Comparison of ENCODE assay signal across 8 cellular contexts in the genomic region with DNA sequence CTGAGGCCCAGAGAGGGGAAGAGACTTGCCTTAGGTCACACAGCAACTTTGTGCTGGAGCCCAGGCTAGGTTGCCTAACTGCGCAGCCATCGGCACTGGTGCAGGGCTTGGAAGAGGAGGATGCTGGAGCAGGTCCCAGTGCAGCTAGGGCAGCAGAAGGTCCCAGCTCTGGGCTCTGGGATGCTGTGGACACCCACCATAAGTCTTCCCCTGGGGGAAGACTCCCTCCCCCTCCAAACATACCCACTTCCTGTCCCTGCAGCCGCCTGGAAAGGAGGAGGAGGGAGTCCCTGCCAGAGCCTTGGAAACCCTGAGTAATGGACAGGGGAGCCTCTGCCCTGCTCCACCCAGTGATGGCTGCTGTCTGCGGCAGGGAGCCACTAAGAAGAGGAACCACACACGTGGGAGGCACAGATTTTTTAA.
DNase-seq lines count a peak whose midpoint lies in the region; TF ChIP-seq lines count a peak whose summit lies in the region.

No MANE protein-coding gene starts in this region.

- H3K27me3 Mint-ChIP-seq in osteocyte (ENCODE audit: unreplicated experiment), result no peaks in the 10 kb centered on the region

- peak overlapping the region; percentile 26 for H3K4me3 Mint-ChIP-seq in osteocyte (ENCODE audit: unreplicated experiment)

- H3K4me1 Mint-ChIP-seq in osteocyte (ENCODE audit: unreplicated experiment), result peaks cover 31% of the 10 kb centered on the region

- H3K36me3 Mint-ChIP-seq in osteocyte (ENCODE audit: unreplicated experiment), result no peaks in the 10 kb centered on the region

- DNase-seq in ELF-1 (ENCODE audit: low read depth, low spot score) (peak; percentile 44), NOMO-1 (lab: John Stamatoyannopoulos, UW; ENCODE audit: unreplicated experiment in 2 of 2) (peak; percentile 19 to 29), osteocyte (ENCODE audit: extremely low spot score, unreplicated experiment) (no peak), NCI-H524 treated with DMSO at 0.1 percent for 48 hours (lab: John Stamatoyannopoulos, UW) (no peak), LoVo (ENCODE audit: low spot score) (no peak), activated gamma-delta T cell treated with Interleukin-2 at 50 U/mL for 16 hours (no peak)
- DNase-seq in activated CD4-positive, CD25-positive, alpha-beta regulatory T cell treated with anti-CD3 and anti-CD28 coated beads, Interleukin-2, amount 50 U/mL, for 72 hours, result no peak

- peak overlapping the region; percentile 69 for H3K27ac ChIP-seq in cingulate gyrus (ENCODE audit: low read depth, low read length)

- peak overlapping the region; percentile 52 for H3K27ac Mint-ChIP-seq in osteocyte (ENCODE audit: unreplicated experiment)

- TF ChIP-seq CTCF in osteocyte (IDR thresholded peaks at IDR 0.05), result no peak

- H3K9me3 Mint-ChIP-seq in osteocyte (ENCODE audit: unreplicated experiment), result no peaks in the 10 kb centered on the region

Comparison
In these comparisons a context has a peak if more than half of its experiments do, and no peak if none do; other contexts are left out.
1. DNase-seq: peak in ELF-1 (single experiment) and NOMO-1 (2 of 2); none in osteocyte (single experiment), NCI-H524 treated with DMSO at 0.1 percent for 48 hours (single experiment), LoVo (single experiment), activated CD4-positive, CD25-positive, alpha-beta regulatory T cell treated with anti-CD3 and anti-CD28 coated beads, Interleukin-2, amount 50 U/mL, for 72 hours (single experiment) and activated gamma-delta T cell treated with Interleukin-2 at 50 U/mL for 16 hours (single experiment).